ENCODE assay signal across 1 cellular context in genomic region chr14:75050852-75051555, GRCh38.
TF ChIP-seq lines count a peak whose summit lies in the region.

Gene MLH3 (minus strand): TSS chr14:75051467. CDS start chr14:75049655, 1,812 bp downstream.

TF ChIP-seq in HepG2, 621 proteins besides CTCF, POLR2A, EP300 and RAD21 (continued from another document and continues in another):
- TF ChIP-seq LBX2 (CRISPR knock-in tag; IDR thresholded peaks at IDR 0.05; ENCODE audit: borderline replicate concordance) (no peak; the same call in 1 of the 2 replicates), ARID3A (IDR thresholded peaks at IDR 0.05; ENCODE audit: low read depth, low read length) (no peak), CEBPB (IDR thresholded peaks at IDR 0.05; ENCODE audit: borderline replicate concordance, low read depth, low read length) (no peak), YEATS2 (CRISPR knock-in tag; IDR thresholded peaks at IDR 0.05; ENCODE audit: borderline replicate concordance) (peak; percentile 47; the same call in 1 of the 2 replicates), NR3C1 (CRISPR knock-in tag; IDR thresholded peaks at IDR 0.05) (no peak), MAFG (CRISPR knock-in tag; IDR thresholded peaks at IDR 0.05) (no peak), ZNF687 (CRISPR knock-in tag; IDR thresholded peaks at IDR 0.05) (peak; percentile 98), GATAD2A (CRISPR knock-in tag; IDR thresholded peaks at IDR 0.05) (no peak), HIVEP1 (CRISPR knock-in tag; IDR thresholded peaks at IDR 0.05) (no peak), DMTF1 (CRISPR knock-in tag; IDR thresholded peaks at IDR 0.05) (no peak), ZHX2 (IDR thresholded peaks at IDR 0.05; ENCODE audit: low read depth) (no peak), ZHX2 (CRISPR knock-in tag; IDR thresholded peaks at IDR 0.05; ENCODE audit: borderline replicate concordance) (peak; percentile 59; the same call in 1 of the 2 replicates), TBX3 (IDR thresholded peaks at IDR 0.05; ENCODE audit: borderline replicate concordance) (no peak), ZNF362 (CRISPR knock-in tag; IDR thresholded peaks at IDR 0.05; ENCODE audit: borderline replicate concordance) (0 out of 2 replicates have a peak, but pooled peaks have one; percentile 1), MBNL3 (CRISPR knock-in tag; conservative IDR thresholded peaks at IDR 0.05) (no peak), ZNF776 (CRISPR knock-in tag; IDR thresholded peaks at IDR 0.05) (peak; percentile 66; the same call in 1 of the 2 replicates), NRL (CRISPR knock-in tag; IDR thresholded peaks at IDR 0.05; ENCODE audit: borderline replicate concordance) (peak; percentile 78; the same call in 1 of the 2 replicates), ZSCAN5A (CRISPR knock-in tag; IDR thresholded peaks at IDR 0.05; ENCODE audit: borderline replicate concordance) (peak; percentile 31; the same call in 1 of the 2 replicates), MAX (IDR thresholded peaks at IDR 0.05) (peak; percentile 92), CAMTA2 (CRISPR knock-in tag; IDR thresholded peaks at IDR 0.05; ENCODE audit: borderline replicate concordance) (no peak), IRF1 (CRISPR knock-in tag; IDR thresholded peaks at IDR 0.05; ENCODE audit: low read depth) (no peak), HNRNPLL (IDR thresholded peaks at IDR 0.05; ENCODE audit: low read depth, low read length, poor library complexity, severe bottlenecking) (no peak), RAD51 (IDR thresholded peaks at IDR 0.05; ENCODE audit: borderline replicate concordance) (no peak), ZBTB43 (CRISPR knock-in tag; conservative IDR thresholded peaks at IDR 0.05) (peak; percentile 84), GRHL1 (CRISPR knock-in tag; conservative IDR thresholded peaks at IDR 0.05) (no peak), MED13 (CRISPR knock-in tag; IDR thresholded peaks at IDR 0.05) (0 out of 2 replicates have a peak, but pooled peaks have one; percentile 28), ZNF501 (CRISPR knock-in tag; IDR thresholded peaks at IDR 0.05) (no peak), ZNF414 (CRISPR knock-in tag; IDR thresholded peaks at IDR 0.05) (no peak), KLF12 (CRISPR knock-in tag; IDR thresholded peaks at IDR 0.05; ENCODE audit: borderline replicate concordance) (peak; percentile 57; the same call in 1 of the 2 replicates), SOX13 (IDR thresholded peaks at IDR 0.05) (no peak), SOX13 (CRISPR knock-in tag; conservative IDR thresholded peaks at IDR 0.05 in 1 of 2, IDR thresholded peaks at IDR 0.05 in 1 of 2) (no peak), ZNF3 (CRISPR knock-in tag; IDR thresholded peaks at IDR 0.05) (no peak)
